ENCODE assay signal across 1 cellular context in the genomic region with DNA sequence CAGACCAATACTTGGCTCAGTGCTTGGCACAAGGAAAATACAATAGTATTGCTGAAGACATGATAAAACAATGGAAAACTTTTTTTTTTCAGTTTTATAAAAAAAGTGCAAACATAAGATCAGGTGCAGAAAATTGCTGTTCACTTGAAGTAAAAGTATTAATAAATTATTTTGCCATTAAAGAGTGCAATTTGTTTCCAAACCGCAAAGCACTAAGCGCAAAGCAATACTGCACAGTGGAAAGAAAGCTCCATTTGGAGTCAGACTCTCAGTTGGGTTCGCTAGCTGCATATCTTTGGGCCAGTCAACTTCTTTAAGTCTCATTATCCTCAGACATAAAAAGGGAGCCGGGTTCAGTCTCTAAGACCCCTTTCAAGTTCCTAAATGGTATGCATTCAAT.
TF ChIP-seq lines count a peak whose summit lies in the region.

No MANE protein-coding gene starts in this region.

TF ChIP-seq in SK-N-SH, 30 proteins besides CTCF, POLR2A, EP300 and RAD21:
- TF ChIP-seq, protein P1, sequence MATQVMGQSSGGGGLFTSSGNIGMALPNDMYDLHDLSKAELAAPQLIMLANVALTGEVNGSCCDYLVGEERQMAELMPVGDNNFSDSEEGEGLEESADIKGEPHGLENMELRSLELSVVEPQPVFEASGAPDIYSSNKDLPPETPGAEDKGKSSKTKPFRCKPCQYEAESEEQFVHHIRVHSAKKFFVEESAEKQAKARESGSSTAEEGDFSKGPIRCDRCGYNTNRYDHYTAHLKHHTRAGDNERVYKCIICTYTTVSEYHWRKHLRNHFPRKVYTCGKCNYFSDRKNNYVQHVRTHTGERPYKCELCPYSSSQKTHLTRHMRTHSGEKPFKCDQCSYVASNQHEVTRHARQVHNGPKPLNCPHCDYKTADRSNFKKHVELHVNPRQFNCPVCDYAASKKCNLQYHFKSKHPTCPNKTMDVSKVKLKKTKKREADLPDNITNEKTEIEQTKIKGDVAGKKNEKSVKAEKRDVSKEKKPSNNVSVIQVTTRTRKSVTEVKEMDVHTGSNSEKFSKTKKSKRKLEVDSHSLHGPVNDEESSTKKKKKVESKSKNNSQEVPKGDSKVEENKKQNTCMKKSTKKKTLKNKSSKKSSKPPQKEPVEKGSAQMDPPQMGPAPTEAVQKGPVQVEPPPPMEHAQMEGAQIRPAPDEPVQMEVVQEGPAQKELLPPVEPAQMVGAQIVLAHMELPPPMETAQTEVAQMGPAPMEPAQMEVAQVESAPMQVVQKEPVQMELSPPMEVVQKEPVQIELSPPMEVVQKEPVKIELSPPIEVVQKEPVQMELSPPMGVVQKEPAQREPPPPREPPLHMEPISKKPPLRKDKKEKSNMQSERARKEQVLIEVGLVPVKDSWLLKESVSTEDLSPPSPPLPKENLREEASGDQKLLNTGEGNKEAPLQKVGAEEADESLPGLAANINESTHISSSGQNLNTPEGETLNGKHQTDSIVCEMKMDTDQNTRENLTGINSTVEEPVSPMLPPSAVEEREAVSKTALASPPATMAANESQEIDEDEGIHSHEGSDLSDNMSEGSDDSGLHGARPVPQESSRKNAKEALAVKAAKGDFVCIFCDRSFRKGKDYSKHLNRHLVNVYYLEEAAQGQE (IDR thresholded peaks at IDR 0.05; ENCODE audit: low read depth, low read length) = no peak
- TF ChIP-seq CHD2 (IDR thresholded peaks at IDR 0.05; ENCODE audit: low read length, partially characterized antibody) (no peak), NFIC (IDR thresholded peaks at IDR 0.05; ENCODE audit: borderline replicate concordance) (no peak), FOXJ3 (CRISPR knock-in tag; IDR thresholded peaks at IDR 0.05) (no peak), MXI1 (IDR thresholded peaks at IDR 0.05; ENCODE audit: low read depth, low read length) (no peak), ELF1 (IDR thresholded peaks at IDR 0.05) (no peak), TEAD4 (IDR thresholded peaks at IDR 0.05; ENCODE audit: borderline replicate concordance, insufficient read depth) (no peak), EZH2phosphoT487 (IDR thresholded peaks at IDR 0.05; ENCODE audit: borderline replicate concordance, low read depth) (no peak)
- TF ChIP-seq, protein P2, sequence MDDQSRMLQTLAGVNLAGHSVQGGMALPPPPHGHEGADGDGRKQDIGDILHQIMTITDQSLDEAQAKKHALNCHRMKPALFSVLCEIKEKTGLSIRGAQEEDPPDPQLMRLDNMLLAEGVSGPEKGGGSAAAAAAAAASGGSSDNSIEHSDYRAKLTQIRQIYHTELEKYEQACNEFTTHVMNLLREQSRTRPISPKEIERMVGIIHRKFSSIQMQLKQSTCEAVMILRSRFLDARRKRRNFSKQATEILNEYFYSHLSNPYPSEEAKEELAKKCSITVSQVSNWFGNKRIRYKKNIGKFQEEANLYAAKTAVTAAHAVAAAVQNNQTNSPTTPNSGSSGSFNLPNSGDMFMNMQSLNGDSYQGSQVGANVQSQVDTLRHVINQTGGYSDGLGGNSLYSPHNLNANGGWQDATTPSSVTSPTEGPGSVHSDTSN (IDR thresholded peaks at IDR 0.05) = no peak
- TF ChIP-seq, protein P3, sequence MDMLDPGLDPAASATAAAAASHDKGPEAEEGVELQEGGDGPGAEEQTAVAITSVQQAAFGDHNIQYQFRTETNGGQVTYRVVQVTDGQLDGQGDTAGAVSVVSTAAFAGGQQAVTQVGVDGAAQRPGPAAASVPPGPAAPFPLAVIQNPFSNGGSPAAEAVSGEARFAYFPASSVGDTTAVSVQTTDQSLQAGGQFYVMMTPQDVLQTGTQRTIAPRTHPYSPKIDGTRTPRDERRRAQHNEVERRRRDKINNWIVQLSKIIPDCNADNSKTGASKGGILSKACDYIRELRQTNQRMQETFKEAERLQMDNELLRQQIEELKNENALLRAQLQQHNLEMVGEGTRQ (IDR thresholded peaks at IDR 0.05; ENCODE audit: borderline replicate concordance, low read depth, low read length) = no peak
TF ChIP-seq in SK-N-SH: peak in this region for 0.
